8 cellular contexts compared by ENCODE assay signal in the genomic region with DNA sequence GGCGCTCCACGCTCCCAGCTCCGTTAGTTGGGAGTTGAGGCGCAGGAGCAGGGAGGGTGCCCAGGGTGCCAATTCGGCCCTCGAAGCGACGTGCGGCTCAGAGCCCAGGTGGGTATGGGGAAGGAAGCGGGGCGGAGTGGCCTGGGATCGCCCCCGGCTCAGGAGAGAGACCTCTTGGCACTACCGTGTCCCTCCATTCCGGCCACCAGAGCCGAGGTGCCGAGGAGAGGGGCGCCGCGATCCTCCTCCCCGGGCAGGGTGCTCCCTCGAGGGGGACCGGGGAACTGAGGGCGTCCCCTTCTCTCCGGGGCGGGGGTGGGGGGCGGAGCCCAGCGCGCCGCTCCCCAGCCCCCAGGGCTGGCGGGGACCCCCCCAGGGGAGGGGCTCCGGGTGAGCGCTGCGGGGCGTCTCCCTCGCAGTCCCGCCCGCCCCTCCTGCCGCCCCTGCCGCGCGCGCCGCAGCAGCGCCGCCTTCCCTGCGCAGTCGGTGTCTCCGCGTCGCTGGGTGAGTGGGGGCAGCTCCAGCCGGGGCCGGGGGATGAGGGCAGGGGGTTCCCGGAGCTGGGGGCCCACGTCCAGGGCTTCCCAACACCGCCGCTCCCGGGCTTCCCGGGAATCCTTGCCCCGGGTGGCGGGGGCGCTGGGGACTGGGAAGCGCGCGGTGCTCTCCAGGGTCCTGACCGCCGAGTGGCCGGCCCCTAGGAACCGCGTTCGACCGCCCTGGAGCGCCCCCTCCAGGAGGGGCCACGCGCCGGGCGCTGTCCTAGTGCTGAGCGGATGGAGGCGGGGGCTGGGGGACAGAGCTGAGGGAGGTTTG. TPM values are rescaled to one million over a fixed set of nuclear protein-coding genes. Genes with fewer than 3 reads are reported as not detected.
A peak's percentile ranks its signal among the peaks of the same experiment; 100 is the strongest.
DNase-seq lines count a peak whose midpoint lies in the region; ATAC-seq and TF ChIP-seq lines count a peak whose summit lies in the region.

A gene (plus strand): TSS at position 480 of the 816 bp plus-strand sequence. CDS start 2,408 bp downstream, outside the sequence.

- H3F3A ChIP-seq in neural cell (ENCODE audit: insufficient read depth, low read length, poor library complexity, severe bottlenecking): no peaks in the 10 kb centered on the region

- no peaks in the 10 kb centered on the region for H3K79me2 ChIP-seq in neural cell (replicated peaks; ENCODE audit: insufficient read depth, low read length)

- DNase-seq in D341Med (ENCODE audit: low spot score) (peak; percentile 86), HuH-7 (ENCODE audit: low spot score) (peak; percentile 86), fibroblast of gingiva (ENCODE audit: low read depth) (peak; percentile 24), NCI-H187 (lab: John Stamatoyannopoulos, UW) (no peak), SW480 (ENCODE audit: low spot score) (no peak)

- H3K9ac ChIP-seq in neural cell (ENCODE audit: low read length): peak within 1 kb of the TSS; percentile 34

- TF ChIP-seq CTCF in WI38 (IDR thresholded peaks at IDR 0.05; ENCODE audit: low read depth, low read length) (peak; percentile 62), neural cell (IDR thresholded peaks at IDR 0.05; ENCODE audit: poor library complexity, severe bottlenecking) (peak; percentile 35)

- H3K27me3 ChIP-seq in neural cell (ENCODE audit: insufficient read depth, low read depth, low read length): peaks cover 30% of the 10 kb centered on the region

- no peak for TF ChIP-seq EP300 in neural cell (conservative IDR thresholded peaks at IDR 0.05; ENCODE audit: poor library complexity, severe bottlenecking)

- H3K4me3 ChIP-seq in WI38 (ENCODE audit: low read depth, low read length) (no peak within 1 kb of the TSS), neural cell (ENCODE audit: low read length) (peak within 1 kb of the TSS; percentile 62)

- no peaks in the 10 kb centered on the region for H4K20me1 ChIP-seq in neural cell (ENCODE audit: insufficient read depth)

- no peak within 1 kb of the TSS for H3K4me2 ChIP-seq in neural cell (ENCODE audit: low read length)

- H3K36me3 ChIP-seq in neural cell (ENCODE audit: insufficient read depth, low read length): no peaks in the 10 kb centered on the region

- H3K9me3 ChIP-seq in neural cell (ENCODE audit: low read length): no peaks in the 10 kb centered on the region

- TF ChIP-seq RAD21 in neural cell (conservative IDR thresholded peaks at IDR 0.05): no peak

- ATAC-seq in HG02973 (IDR thresholded peaks at IDR 0.05; ENCODE audit: unreplicated experiment): no peak

- H3K27ac ChIP-seq in neural cell (ENCODE audit: low read length): no peak within 1 kb of the TSS

- no peak within 1 kb of the TSS for H2AFZ ChIP-seq in neural cell (ENCODE audit: low read depth, low read length)

- no peaks in the 10 kb centered on the region for H3K9me2 ChIP-seq in neural cell (ENCODE audit: insufficient read depth, low read length)

TF ChIP-seq in neural cell, 6 proteins besides CTCF, POLR2A, EP300 and RAD21:
- TF ChIP-seq EZH2 (IDR thresholded peaks at IDR 0.05; ENCODE audit: borderline replicate concordance, insufficient read depth, low read length, poor library complexity, severe bottlenecking) (no peak), TAF1 (IDR thresholded peaks at IDR 0.05; ENCODE audit: low read depth) (no peak), POLR2AphosphoS5 (IDR thresholded peaks at IDR 0.05) (no peak), SMC3 (conservative IDR thresholded peaks at IDR 0.05; ENCODE audit: poor library complexity) (no peak), MXI1 (conservative IDR thresholded peaks at IDR 0.05; ENCODE audit: poor library complexity, severe bottlenecking) (no peak)
- TF ChIP-seq, protein P1, sequence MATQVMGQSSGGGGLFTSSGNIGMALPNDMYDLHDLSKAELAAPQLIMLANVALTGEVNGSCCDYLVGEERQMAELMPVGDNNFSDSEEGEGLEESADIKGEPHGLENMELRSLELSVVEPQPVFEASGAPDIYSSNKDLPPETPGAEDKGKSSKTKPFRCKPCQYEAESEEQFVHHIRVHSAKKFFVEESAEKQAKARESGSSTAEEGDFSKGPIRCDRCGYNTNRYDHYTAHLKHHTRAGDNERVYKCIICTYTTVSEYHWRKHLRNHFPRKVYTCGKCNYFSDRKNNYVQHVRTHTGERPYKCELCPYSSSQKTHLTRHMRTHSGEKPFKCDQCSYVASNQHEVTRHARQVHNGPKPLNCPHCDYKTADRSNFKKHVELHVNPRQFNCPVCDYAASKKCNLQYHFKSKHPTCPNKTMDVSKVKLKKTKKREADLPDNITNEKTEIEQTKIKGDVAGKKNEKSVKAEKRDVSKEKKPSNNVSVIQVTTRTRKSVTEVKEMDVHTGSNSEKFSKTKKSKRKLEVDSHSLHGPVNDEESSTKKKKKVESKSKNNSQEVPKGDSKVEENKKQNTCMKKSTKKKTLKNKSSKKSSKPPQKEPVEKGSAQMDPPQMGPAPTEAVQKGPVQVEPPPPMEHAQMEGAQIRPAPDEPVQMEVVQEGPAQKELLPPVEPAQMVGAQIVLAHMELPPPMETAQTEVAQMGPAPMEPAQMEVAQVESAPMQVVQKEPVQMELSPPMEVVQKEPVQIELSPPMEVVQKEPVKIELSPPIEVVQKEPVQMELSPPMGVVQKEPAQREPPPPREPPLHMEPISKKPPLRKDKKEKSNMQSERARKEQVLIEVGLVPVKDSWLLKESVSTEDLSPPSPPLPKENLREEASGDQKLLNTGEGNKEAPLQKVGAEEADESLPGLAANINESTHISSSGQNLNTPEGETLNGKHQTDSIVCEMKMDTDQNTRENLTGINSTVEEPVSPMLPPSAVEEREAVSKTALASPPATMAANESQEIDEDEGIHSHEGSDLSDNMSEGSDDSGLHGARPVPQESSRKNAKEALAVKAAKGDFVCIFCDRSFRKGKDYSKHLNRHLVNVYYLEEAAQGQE (IDR thresholded peaks at IDR 0.05; ENCODE audit: borderline replicate concordance): peak; percentile 60

RNA-seq across cellular contexts. Expression of the gene that starts here (rescaled TPM):
- 1.9 TPM in 1 of 2 replicates, not detected in the other for polyA plus RNA-seq in neural cell
- polyA minus RNA-seq in neural cell: 1.2 TPM in 1 of 2 replicates, not detected in the other

Comparison
In these comparisons a context has a peak if more than half of its experiments do, and no peak if none do; other contexts are left out.
1. DNase-seq: peak in D341Med (single experiment), HuH-7 (single experiment) and fibroblast of gingiva (single experiment); none in NCI-H187 (0 of 2) and SW480 (single experiment).